Comparison of ENCODE assay signal across 1 cellular context in genomic region chr7:140229591-140230516, GRCh38.
TF ChIP-seq lines count a peak whose summit lies in the region.

No MANE protein-coding gene starts in this region.

TF ChIP-seq in HepG2, 621 proteins besides CTCF, POLR2A, EP300 and RAD21 (continued from another document and continues in another):
- TF ChIP-seq TFE3 (CRISPR knock-in tag; IDR thresholded peaks at IDR 0.05) = peak; percentile 88
- no peak for TF ChIP-seq ZFP82 (CRISPR knock-in tag; IDR thresholded peaks at IDR 0.05; ENCODE audit: borderline replicate concordance)
- peak; percentile 99 for TF ChIP-seq RXRA (CRISPR knock-in tag; IDR thresholded peaks at IDR 0.05)
- 0 out of 2 replicates have a peak, but pooled peaks have one; percentile 15 for TF ChIP-seq RFX5 (IDR thresholded peaks at IDR 0.05; ENCODE audit: low read depth, low read length)
- TF ChIP-seq KLF16 (CRISPR knock-in tag; IDR thresholded peaks at IDR 0.05) = peak in 1 of 2 experiments; percentile 96; a peak in 2 of 4 replicates
- no peak for TF ChIP-seq SYNCRIP (IDR thresholded peaks at IDR 0.05; ENCODE audit: insufficient read depth, low read depth, low read length)
- TF ChIP-seq AGO1 (IDR thresholded peaks at IDR 0.05; ENCODE audit: low read depth, low read length, poor library complexity, severe bottlenecking) = no peak
- TF ChIP-seq XBP1 (CRISPR knock-in tag; IDR thresholded peaks at IDR 0.05) = peak; percentile 54; the same call in 1 of the 2 replicates
- TF ChIP-seq KIAA2018 (CRISPR knock-in tag; IDR thresholded peaks at IDR 0.05; ENCODE audit: borderline replicate concordance) = 0 out of 2 replicates have a peak, but pooled peaks have one; percentile 44
- TF ChIP-seq ISX (CRISPR knock-in tag; conservative IDR thresholded peaks at IDR 0.05) = no peak
- 0 out of 2 replicates have a peak, but pooled peaks have one; percentile 19 for TF ChIP-seq SMC3 (IDR thresholded peaks at IDR 0.05; ENCODE audit: low read length)
- no peak for TF ChIP-seq THYN1 (CRISPR knock-in tag; IDR thresholded peaks at IDR 0.05; ENCODE audit: borderline replicate concordance, low read depth)
- no peak for TF ChIP-seq PTBP1 (IDR thresholded peaks at IDR 0.05; ENCODE audit: low read depth, low read length, poor library complexity, severe bottlenecking)
- no peak for TF ChIP-seq TERF1 (CRISPR knock-in tag; IDR thresholded peaks at IDR 0.05)
- no peak for TF ChIP-seq ZFYVE20 (CRISPR knock-in tag; IDR thresholded peaks at IDR 0.05; ENCODE audit: borderline replicate concordance, low read depth)
- TF ChIP-seq ZNF737 (CRISPR knock-in tag; IDR thresholded peaks at IDR 0.05; ENCODE audit: borderline replicate concordance) = no peak
- no peak for TF ChIP-seq TRIM22 (IDR thresholded peaks at IDR 0.05)
- peak; percentile 84 for TF ChIP-seq HIC2 (CRISPR knock-in tag; IDR thresholded peaks at IDR 0.05; ENCODE audit: low read depth)
- peak; percentile 95 for TF ChIP-seq ZKSCAN8 (CRISPR knock-in tag; IDR thresholded peaks at IDR 0.05; ENCODE audit: borderline replicate concordance)
- no peak; the same call in 1 of the 2 replicates for TF ChIP-seq ZFP37 (CRISPR knock-in tag; IDR thresholded peaks at IDR 0.05; ENCODE audit: borderline replicate concordance)
- TF ChIP-seq ZNF572 (CRISPR knock-in tag; IDR thresholded peaks at IDR 0.05) = no peak
- peak; percentile 87 for TF ChIP-seq TGIF2 (CRISPR knock-in tag; IDR thresholded peaks at IDR 0.05)
- TF ChIP-seq ARID3A (IDR thresholded peaks at IDR 0.05; ENCODE audit: low read depth, low read length) = no peak; the same call in 1 of the 2 replicates
- peak; percentile 99 for TF ChIP-seq MED13 (CRISPR knock-in tag; IDR thresholded peaks at IDR 0.05)
- TF ChIP-seq HCFC1 (IDR thresholded peaks at IDR 0.05; ENCODE audit: low read depth, low read length) = 0 out of 2 replicates have a peak, but pooled peaks have one; percentile 16
- TF ChIP-seq TRAFD1 (CRISPR knock-in tag; IDR thresholded peaks at IDR 0.05; ENCODE audit: borderline replicate concordance) = no peak
- peak; percentile 97 for TF ChIP-seq FOXA3 (CRISPR knock-in tag; IDR thresholded peaks at IDR 0.05)
- no peak for TF ChIP-seq SRSF4 (IDR thresholded peaks at IDR 0.05; ENCODE audit: low read depth, low read length, poor library complexity, severe bottlenecking)
- peak; percentile 81 for TF ChIP-seq GABPB1 (CRISPR knock-in tag; IDR thresholded peaks at IDR 0.05)
- peak; percentile 28 for TF ChIP-seq CCAR2 (optimal IDR thresholded peaks at IDR 0.05; ENCODE audit: low read depth, low read length)
- no peak; the same call in 1 of the 2 replicates for TF ChIP-seq ZNF761 (CRISPR knock-in tag; conservative IDR thresholded peaks at IDR 0.05)
- 0 out of 2 replicates have a peak, but pooled peaks have one; percentile 33 for TF ChIP-seq BATF2 (CRISPR knock-in tag; IDR thresholded peaks at IDR 0.05)
- TF ChIP-seq ZMYM3 (CRISPR knock-in tag; IDR thresholded peaks at IDR 0.05) = peak; percentile 67; the same call in 1 of the 2 replicates
- TF ChIP-seq ZNF564 (CRISPR knock-in tag; IDR thresholded peaks at IDR 0.05) = peak; percentile 87
- TF ChIP-seq IKZF5 (CRISPR knock-in tag; IDR thresholded peaks at IDR 0.05) = peak; percentile 99
- no peak for TF ChIP-seq GLMP (CRISPR knock-in tag; IDR thresholded peaks at IDR 0.05; ENCODE audit: borderline replicate concordance)
- peak; percentile 82; the same call in 1 of the 2 replicates for TF ChIP-seq DPF2 (CRISPR knock-in tag; IDR thresholded peaks at IDR 0.05; ENCODE audit: borderline replicate concordance, low read depth)
